In the genomic region with DNA sequence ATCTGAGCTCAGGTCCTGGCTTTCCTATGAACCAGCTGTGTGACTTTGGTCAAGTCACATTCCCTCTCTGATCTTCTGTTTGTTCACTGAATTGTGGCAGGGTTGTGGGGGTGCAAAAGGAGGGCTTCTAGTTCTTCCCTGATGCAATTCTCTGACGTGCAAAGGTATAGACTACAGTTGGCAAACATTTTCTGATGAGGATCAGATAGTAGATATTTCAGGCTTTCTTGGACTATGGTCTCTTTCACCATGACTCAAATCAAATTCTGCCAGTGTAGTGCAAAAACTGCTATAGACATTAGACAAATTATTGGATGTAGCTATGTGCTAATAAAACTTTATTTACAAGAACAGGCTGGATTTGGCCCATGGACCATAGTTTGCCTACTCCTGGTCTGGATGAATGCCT, we compare ENCODE assay signal across 20 cellular contexts. TPM values are rescaled to one million over a fixed set of nuclear protein-coding genes. Genes with fewer than 3 reads are reported as not detected.
DNase-seq lines count a peak whose midpoint lies in the region; ATAC-seq, FAIRE-seq and TF ChIP-seq lines count a peak whose summit lies in the region.
"Had no signal": no experiment of that assay in that cellular context is flagged by ENCODE, and none has a peak within 500 bp of the region (broad histone marks: within the 10 kb centered on the region; RNA-seq: fewer than 3 reads in every experiment).

No MANE protein-coding gene starts in this region.

- no peak overlapping the region for H3K4me2 ChIP-seq in HepG2 (ENCODE audit: low read depth, low read length)
- H3K4me2 ChIP-seq: A549 had no signal

- no peak overlapping the region for H2AFZ ChIP-seq in HepG2 (ENCODE audit: low read length)

- no peak overlapping the region for H3K4me3 Mint-ChIP-seq in activated CD4-positive, alpha-beta T cell treated with anti-CD3 and anti-CD28 coated beads for 36 hours
- no peak overlapping the region for H3K4me3 Mint-ChIP-seq in activated T-helper 17 cell treated with anti-CD3 and anti-CD28 coated beads, Interleukin-2, amount 50 U/mL, for 72 hours
- H3K4me3 Mint-ChIP-seq in T-cell: no peak overlapping the region
- H3K4me3 Mint-ChIP-seq: CD8-positive, alpha-beta T cell; H9 had no signal

- no peaks in the 10 kb centered on the region for H3K27me3 Mint-ChIP-seq in activated CD4-positive, alpha-beta T cell treated with anti-CD3 and anti-CD28 coated beads for 36 hours
- no peaks in the 10 kb centered on the region for H3K27me3 Mint-ChIP-seq in activated T-helper 17 cell treated with anti-CD3 and anti-CD28 coated beads, Interleukin-2, amount 50 U/mL, for 72 hours
- H3K27me3 Mint-ChIP-seq in T-cell: no peaks in the 10 kb centered on the region

- TF ChIP-seq CTCF in HepG2 (CRISPR knock-in tag; IDR thresholded peaks at IDR 0.05) (no peak), esophagus muscularis mucosa (IDR thresholded peaks at IDR 0.05) (no peak)

- peaks cover 1% of the 10 kb centered on the region for H3K36me3 Mint-ChIP-seq in activated CD4-positive, alpha-beta T cell treated with anti-CD3 and anti-CD28 coated beads for 36 hours (ENCODE audit: low read depth)
- H3K36me3 Mint-ChIP-seq in activated T-helper 17 cell treated with anti-CD3 and anti-CD28 coated beads, Interleukin-2, amount 50 U/mL, for 72 hours (ENCODE audit: low read depth): peaks cover 29% of the 10 kb centered on the region
- H3K36me3 Mint-ChIP-seq in T-cell: no peaks in the 10 kb centered on the region

- BruUV-seq in HepG2 (replicated peaks; lab: Mats Ljungman, UMichigan): no TSS peak

- H3K79me2 ChIP-seq in HepG2 (ENCODE audit: insufficient read depth, low read length): peaks cover 54% of the 10 kb centered on the region

- H3K36me3 ChIP-seq in HepG2 (replicated peaks in 1 of 2; ENCODE audit: control insufficient read depth in 1 of 2, insufficient read depth in 2 of 2, low read length in 2 of 2) (peaks cover 0 to 2% of the 10 kb centered on the region in 2 experiments; a peak in 1 of 5 replicates), stomach smooth muscle (ENCODE audit: control insufficient read depth in 2 of 2, insufficient read depth in 2 of 2, low read length in 2 of 2) (no peaks in the 10 kb centered on the region), esophagus muscularis mucosa (no peaks in the 10 kb centered on the region)

- H3K4me1 ChIP-seq in HepG2 (ENCODE audit: insufficient read depth, low read length) (peaks cover 65% of the 10 kb centered on the region), stomach smooth muscle (ENCODE audit: control insufficient read depth, insufficient read depth, low read length) (peaks cover 15% of the 10 kb centered on the region), esophagus muscularis mucosa (peaks cover 19 to 52% (median 40%) of the 10 kb centered on the region in 4 donors)

- H3K9me3 ChIP-seq in HepG2 (ENCODE audit: low read length): no peaks in the 10 kb centered on the region
- H3K9me3 ChIP-seq in stomach smooth muscle (ENCODE audit: control insufficient read depth in 2 of 2, low read length in 2 of 2): no peaks in the 10 kb centered on the region
- H3K9me3 ChIP-seq in esophagus muscularis mucosa: no peaks in the 10 kb centered on the region
- H3K9me3 ChIP-seq: A549 had no signal

- CTCF ChIA-PET in activated CD4-positive, alpha-beta T cell treated with anti-CD3 and anti-CD28 coated beads for 36 hours (lab: Charles Lee): interaction anchor here (0.6 to 2.3 kb wide), 5 partner anchors 13 to 65 kb away, joined by 3 to 6 read pairs (median 3); no protein-coding TSS in a partner anchor
- CTCF ChIA-PET in HepG2 (lab: Yijun Ruan, JAX; ENCODE audit: low intra/inter-chr PET ratio, low total read pairs) (no interaction called here), T-cell (lab: Charles Lee) (interaction anchor here (1.3 kb wide), 2 partner anchors 25 to 47 kb away, joined by 3 read pairs; no protein-coding TSS in a partner anchor)

- H3K4me3 ChIP-seq in HepG2 (replicated peaks in 1 of 3; ENCODE audit: insufficient read depth in 1 of 3, low read depth in 2 of 3, low read length in 3 of 3) (no peak overlapping the region), stomach smooth muscle (ENCODE audit: low read length in 2 of 2) (no peak overlapping the region), esophagus muscularis mucosa (no peak overlapping the region)
- H3K4me3 ChIP-seq: A549 had no signal

- TF ChIP-seq POLR2A in HepG2 (IDR thresholded peaks at IDR 0.05; ENCODE audit: insufficient read depth in 1 of 2, low read depth in 2 of 2, low read length in 2 of 2) (no peak), esophagus muscularis mucosa (IDR thresholded peaks at IDR 0.05; ENCODE audit: low read depth) (no peak)

- intact Hi-C loops in activated CD4-positive, alpha-beta T cell treated with anti-CD3 and anti-CD28 coated beads for 36 hours (cut with DNase I, micrococcal nuclease): no loop called here
- intact Hi-C loops in HepG2 (cut with micrococcal nuclease; ENCODE audit: unreplicated experiment) (no loop called here), esophagus muscularis mucosa (cut with DNase I) (no loop called here)

- peaks cover 6% of the 10 kb centered on the region; the same call in 1 of the 2 replicates for H4K20me1 ChIP-seq in HepG2 (ENCODE audit: insufficient read depth, low read length)

- H3K9ac ChIP-seq in HepG2 (ENCODE audit: insufficient read depth, low read depth, low read length) (no peak overlapping the region), stomach smooth muscle (ENCODE audit: low read length in 2 of 2) (no peak overlapping the region)

- no peak for ATAC-seq in activated CD4-positive, alpha-beta T cell treated with anti-CD3 and anti-CD28 coated beads for 36 hours
- ATAC-seq in activated T-helper 17 cell treated with anti-CD3 and anti-CD28 coated beads, Interleukin-2, amount 50 U/mL, for 72 hours (replicated peaks): no peak
- ATAC-seq in HepG2 (peak; percentile 31; the same call in 2 of the 3 replicates), T-cell (replicated peaks in 1 of 4) (no peak)
- ATAC-seq: A549; CD8-positive, alpha-beta T cell had no signal

- peaks cover 43% of the 10 kb centered on the region for H3K4me1 Mint-ChIP-seq in activated CD4-positive, alpha-beta T cell treated with anti-CD3 and anti-CD28 coated beads for 36 hours
- H3K4me1 Mint-ChIP-seq in activated T-helper 17 cell treated with anti-CD3 and anti-CD28 coated beads, Interleukin-2, amount 50 U/mL, for 72 hours: peaks cover 54% of the 10 kb centered on the region
- peaks cover 38 to 53% (median 45%) of the 10 kb centered on the region in 3 donors for H3K4me1 Mint-ChIP-seq in T-cell

- H3K9me3 Mint-ChIP-seq in activated CD4-positive, alpha-beta T cell treated with anti-CD3 and anti-CD28 coated beads for 36 hours (ENCODE audit: low read depth): no peaks in the 10 kb centered on the region
- no peaks in the 10 kb centered on the region for H3K9me3 Mint-ChIP-seq in activated T-helper 17 cell treated with anti-CD3 and anti-CD28 coated beads, Interleukin-2, amount 50 U/mL, for 72 hours
- H3K9me3 Mint-ChIP-seq in T-cell: no peaks in the 10 kb centered on the region
- H3K9me3 Mint-ChIP-seq: CD8-positive, alpha-beta T cell; H9 had no signal

- no peak for DNase-seq in activated CD4-positive, alpha-beta T cell treated with anti-CD3 and anti-CD28 coated beads for 36 hours
- no peak for DNase-seq in activated CD4-positive, alpha-beta T cell treated with anti-CD3 and anti-CD28 coated beads for 1 hour
- peak; percentile 74 for DNase-seq in HepG2 (ENCODE audit: low spot score)
- no peak for DNase-seq in esophagus muscularis mucosa (ENCODE audit: extremely low spot score)
- no peak for DNase-seq in T-cell
- DNase-seq in effector CD4-positive, alpha-beta T cell: no peak
- DNase-seq: AML-193; Calu3; CD8-positive, alpha-beta T cell; DMS79 treated with DMSO at 0.1 percent for 48 hours; GF-D8; H9; IMR-90 had no signal

- WGBS in HepG2 (ENCODE audit: low lambda C conversion rate): 0% methylated on average over 1 of the region's 1 CpG
- WGBS in esophagus muscularis mucosa: 93% methylated on average over 1 of the region's 1 CpG

- in situ Hi-C loops in HepG2 (cut with HindIII; ENCODE audit: extremely low pct_ligation_motif_present, low pct_unique_long_range_greater_than_20kb): no loop called here

- FAIRE-seq in HepG2 (lab: Jason Lieb, UNC): no peak
- FAIRE-seq: A549, H1 had no signal

- H3K27ac Mint-ChIP-seq in activated CD4-positive, alpha-beta T cell treated with anti-CD3 and anti-CD28 coated beads for 36 hours: peak overlapping the region; percentile 15
- peak overlapping the region; percentile 21 for H3K27ac Mint-ChIP-seq in activated T-helper 17 cell treated with anti-CD3 and anti-CD28 coated beads, Interleukin-2, amount 50 U/mL, for 72 hours
- H3K27ac Mint-ChIP-seq in T-cell: no peak overlapping the region
- H3K27ac Mint-ChIP-seq: CD8-positive, alpha-beta T cell; H9 had no signal

- no peak for TF ChIP-seq RAD21 in HepG2 (CRISPR knock-in tag; IDR thresholded peaks at IDR 0.05)

- peak overlapping the region; percentile 4 for H3K27ac ChIP-seq in HepG2 (ENCODE audit: extremely low read length, insufficient read depth, low read length)
- peak overlapping the region; percentile 70 for H3K27ac ChIP-seq in stomach smooth muscle (ENCODE audit: low read length)
- no peak overlapping the region for H3K27ac ChIP-seq in esophagus muscularis mucosa (replicated peaks in 1 of 4)
- H3K27ac ChIP-seq: 22Rv1, C4-2B, HL-60 had no signal

- TF ChIP-seq EP300 in HepG2 (IDR thresholded peaks at IDR 0.05; ENCODE audit: low read depth in 2 of 2, low read length in 2 of 2) (peak in 1 of 2 experiments; percentile 51; a peak in 1 of 4 replicates), HepG2 (CRISPR knock-in tag; IDR thresholded peaks at IDR 0.05; ENCODE audit: borderline replicate concordance) (no peak), esophagus muscularis mucosa (IDR thresholded peaks at IDR 0.05) (no peak)

- POLR2A ChIA-PET in activated CD4-positive, alpha-beta T cell treated with anti-CD3 and anti-CD28 coated beads for 36 hours (lab: Charles Lee): no interaction called here
- POLR2A ChIA-PET in HepG2 (lab: Yijun Ruan, JAX) (interaction anchor here (0.8 to 1.6 kb wide), 4 partner anchors 17 to 177 kb away, joined by 3 to 5 read pairs (median 3); no protein-coding TSS in a partner anchor), T-cell (lab: Charles Lee) (interaction anchor here in 1 of 2 donors (1.0 kb wide), 1 partner anchor 10 kb away, joined by 3 read pairs; no protein-coding TSS in a partner anchor)

- H3K27me3 ChIP-seq in HepG2 (ENCODE audit: control insufficient read depth in 1 of 2, insufficient read depth in 2 of 2, low read length in 2 of 2) (no peaks in the 10 kb centered on the region), stomach smooth muscle (ENCODE audit: control insufficient read depth in 1 of 2, insufficient read depth in 2 of 2, low read length in 2 of 2) (no peaks in the 10 kb centered on the region), esophagus muscularis mucosa (no peaks in the 10 kb centered on the region)

RNA-seq across cellular contexts. Expression of a gene that starts 44.8 kb away (rescaled TPM):
- total RNA-seq in activated CD4-positive, alpha-beta T cell treated with anti-CD3 and anti-CD28 coated beads for 36 hours: 10 to 100 TPM; 19.8 to 22.8 TPM
- total RNA-seq in activated T-helper 17 cell treated with anti-CD3 and anti-CD28 coated beads, Interleukin-2, amount 50 U/mL, for 72 hours: 100 to 1,000 TPM in 1 of 2 donors, 10 to 100 TPM in 1; 41.0 to 115 TPM
- total RNA-seq in HepG2 (2016; rRNA removed; fragmentation: Illumina TruSeq; extraction: Trizol): 16.3 and 20.7 TPM in 2 replicates
- 21.4 and 22.2 TPM in 2 replicates for total RNA-seq in HepG2 (2016; cell fraction: cytosol; rRNA removed; fragmentation: Illumina TruSeq; extraction: Trizol; ENCODE audit: low read depth)
- 15.7 and 19.7 TPM in 2 replicates for total RNA-seq in HepG2 (2016; cell fraction: insoluble cytoplasmic fraction; rRNA removed; fragmentation: Illumina TruSeq; extraction: Trizol)
- 19.8 and 25.4 TPM in 2 replicates for total RNA-seq in HepG2 (2016; cell fraction: membrane; rRNA removed; fragmentation: Illumina TruSeq; extraction: Trizol)
- total RNA-seq in HepG2 (2016; cell fraction: nucleus; rRNA removed; fragmentation: Illumina TruSeq; extraction: Trizol): 49.6 and 54.8 TPM in 2 replicates
- polyA plus RNA-seq in HepG2 (2011; rRNA removed): 39.5 and 40.2 TPM in 2 replicates
- 18.2 and 19.6 TPM in 2 replicates for polyA plus RNA-seq in HepG2 (2011; cell fraction: cytosol; rRNA removed)
- 69.8 and 87.7 TPM in 2 replicates for polyA plus RNA-seq in HepG2 (2011; cell fraction: nucleus; rRNA removed)
- polyA plus RNA-seq in HepG2 (2012): 20.4 and 28.6 TPM in 2 replicates
- polyA plus RNA-seq in HepG2 (2016; cell fraction: cytosol; fragmentation: Illumina TruSeq; extraction: Trizol; ENCODE audit: low read depth): 2.6 and 3.3 TPM in 2 replicates
- polyA plus RNA-seq in HepG2 (2016; cell fraction: insoluble cytoplasmic fraction; fragmentation: Illumina TruSeq; extraction: Trizol; ENCODE audit: low read depth): 12.1 and 12.2 TPM in 2 replicates
- 4.0 and 4.1 TPM in 2 replicates for polyA plus RNA-seq in HepG2 (2016; cell fraction: membrane; fragmentation: Illumina TruSeq; extraction: Trizol; ENCODE audit: low read depth)
- polyA plus RNA-seq in HepG2 (2016; cell fraction: nucleus; fragmentation: Illumina TruSeq; extraction: Trizol; ENCODE audit: insufficient read depth, low read depth): 18.8 TPM in 2 replicates
- polyA minus RNA-seq in HepG2 (2011; rRNA and poly(A)+ RNA removed; ENCODE audit: low replicate concordance): 13.4 and 120 TPM in 2 replicates
- polyA minus RNA-seq in HepG2 (2011; cell fraction: cytosol; rRNA and poly(A)+ RNA removed): 36.1 and 49.7 TPM in 2 replicates
- 200 and 217 TPM in 2 replicates for polyA minus RNA-seq in HepG2 (2011; cell fraction: nucleus; rRNA and poly(A)+ RNA removed)
- 10 to 100 TPM; 42.4 to 74.9 (median 52.1) TPM for total RNA-seq in esophagus muscularis mucosa
- 100 to 1,000 TPM in 1 of 5 donors, 10 to 100 TPM in 4; 65.1 to 101 (median 77.5) TPM for total RNA-seq in T-cell

Comparison
In these comparisons a context has a peak if more than half of its experiments do, and no peak if none do; other contexts are left out.
1. H3K27ac Mint-ChIP-seq: peak in activated CD4-positive, alpha-beta T cell treated with anti-CD3 and anti-CD28 coated beads for 36 hours (single experiment) and activated T-helper 17 cell treated with anti-CD3 and anti-CD28 coated beads, Interleukin-2, amount 50 U/mL, for 72 hours (single experiment); none in T-cell (0 of 2).
2. H3K27ac ChIP-seq: peak in HepG2 (single experiment) and stomach smooth muscle (single experiment); none in esophagus muscularis mucosa (0 of 4).